In the genomic region with DNA sequence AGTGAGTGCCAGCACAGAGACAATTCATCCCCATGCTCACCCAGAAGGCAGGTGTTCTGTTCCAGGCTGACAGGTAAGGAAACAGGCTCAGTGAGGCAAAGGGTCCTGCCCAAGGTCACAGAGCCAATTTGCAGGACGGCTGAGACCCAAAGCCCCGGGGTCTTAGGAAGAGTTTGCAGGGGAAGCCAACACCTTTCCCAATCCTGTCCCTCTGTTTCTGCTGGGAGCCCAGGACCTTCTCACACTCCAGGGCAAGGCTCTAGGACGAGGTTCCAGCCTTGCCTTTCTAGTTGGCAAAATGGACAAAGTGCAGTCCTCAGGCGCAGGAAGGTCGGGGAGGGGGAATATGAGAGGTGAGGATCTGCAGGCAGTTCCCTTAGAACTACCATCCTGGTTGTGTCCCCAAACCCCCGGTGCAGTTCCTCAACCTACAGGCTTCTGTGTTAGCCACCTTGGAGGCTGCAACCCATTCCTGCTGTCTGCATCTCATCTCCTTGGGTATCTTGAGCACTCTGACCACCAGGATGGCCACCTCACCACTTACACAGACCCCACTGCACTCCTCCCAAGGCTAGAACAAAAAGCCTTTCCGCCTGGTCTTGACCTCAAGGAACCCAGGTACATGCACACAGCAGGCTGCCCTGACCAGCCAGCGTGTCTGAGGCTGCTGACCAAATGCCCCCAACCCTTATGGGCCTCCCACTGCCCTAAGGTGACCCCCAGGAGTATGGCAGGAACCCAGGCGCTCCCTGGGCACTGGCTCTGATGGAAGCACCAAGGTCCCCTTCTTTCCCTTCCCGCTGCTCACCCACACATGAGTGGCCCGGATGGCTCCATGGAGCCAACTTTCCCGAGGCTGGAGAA, we compare ENCODE assay signal across 13 cellular contexts. TPM values are rescaled to one million over a fixed set of nuclear protein-coding genes. Genes with fewer than 3 reads are reported as not detected.
DNase-seq lines count a peak whose midpoint lies in the region; ATAC-seq, FAIRE-seq and TF ChIP-seq lines count a peak whose summit lies in the region.
"Had no signal": no experiment of that assay in that cellular context is flagged by ENCODE, and none has a peak within 500 bp of the region (broad histone marks: within the 10 kb centered on the region; RNA-seq: fewer than 3 reads in every experiment).

No MANE protein-coding gene starts in this region.

- no peaks in the 10 kb centered on the region for H3K36me3 Mint-ChIP-seq in activated CD4-positive, alpha-beta T cell treated with anti-CD3 and anti-CD28 coated beads, Interleukin-2, amount 10 ng/mL, durations not matched to agents 7 days and 5 days (ENCODE audit: low read depth)
- peaks cover 15% of the 10 kb centered on the region; the same call in 2 of the 3 replicates for H3K36me3 Mint-ChIP-seq in GM23338 (ENCODE audit: low read depth)
- H3K36me3 Mint-ChIP-seq in astrocyte (ENCODE audit: low read depth, unreplicated experiment): peaks cover 2% of the 10 kb centered on the region

- peaks cover 1% of the 10 kb centered on the region for H3K9me3 Mint-ChIP-seq in activated CD4-positive, alpha-beta T cell treated with anti-CD3 and anti-CD28 coated beads, Interleukin-2, amount 10 ng/mL, durations not matched to agents 7 days and 5 days
- peaks cover 23% of the 10 kb centered on the region for H3K9me3 Mint-ChIP-seq in GM23338
- H3K9me3 Mint-ChIP-seq in astrocyte (ENCODE audit: unreplicated experiment): peaks cover 8% of the 10 kb centered on the region

- H3K27me3 Mint-ChIP-seq in activated CD4-positive, alpha-beta T cell treated with anti-CD3 and anti-CD28 coated beads, Interleukin-2, amount 10 ng/mL, durations not matched to agents 7 days and 5 days: peaks cover 18% of the 10 kb centered on the region
- H3K27me3 Mint-ChIP-seq in GM23338 (ENCODE audit: insufficient read depth, low read depth, poor library complexity) (peaks cover 21% of the 10 kb centered on the region), astrocyte (ENCODE audit: low read depth, unreplicated experiment) (peaks cover 29% of the 10 kb centered on the region)

- no peaks in the 10 kb centered on the region for H3K9me2 ChIP-seq in GM23338 (ENCODE audit: insufficient read depth)

- DNase-seq in activated CD4-positive, alpha-beta T cell treated with anti-CD3 and anti-CD28 coated beads, Interleukin-2, amount 10 ng/mL, durations not matched to agents 7 days and 5 days: no peak
- DNase-seq in activated CD4-positive, alpha-beta T cell treated with anti-CD3 and anti-CD28 coated beads, Interleukin-2, amount 50 U/mL, for 48 hours: no peak
- DNase-seq in GM23338 (ENCODE audit: low spot score): no peak
- DNase-seq in astrocyte (ENCODE audit: low read depth): no peak
- peak; percentile 62 for DNase-seq in osteoblast (ENCODE audit: insufficient read length, low spot score, missing footprints)
- no peak for DNase-seq in MG63
- DNase-seq in foreskin fibroblast: no peak
- no peak for DNase-seq in SK-N-DZ (ENCODE audit: low spot score)
- DNase-seq: EL, NCI-H1930, OCI-M1 had no signal

- TF ChIP-seq CTCF in GM23338 (conservative IDR thresholded peaks at IDR 0.05; ENCODE audit: low read depth in 2 of 2) (no peak), astrocyte (IDR thresholded peaks at IDR 0.05; ENCODE audit: insufficient read depth, low read depth, low read length) (no peak), osteoblast (IDR thresholded peaks at IDR 0.05; ENCODE audit: extremely low read depth, low read depth, low read length) (no peak), foreskin fibroblast (IDR thresholded peaks at IDR 0.05; ENCODE audit: low read depth, low read length) (no peak)

- H3K36me3 ChIP-seq in GM23338 (ENCODE audit: insufficient read depth) (no peaks in the 10 kb centered on the region), astrocyte (ENCODE audit: insufficient read depth, low read length) (no peaks in the 10 kb centered on the region), osteoblast (ENCODE audit: insufficient read depth, low read length) (no peaks in the 10 kb centered on the region), MG63 (0 out of 2 replicates have a peak, but pooled peaks cover 3% of the 10 kb centered on the region)
- H3K36me3 ChIP-seq: sigmoid colon had no signal

- H3K4me2 ChIP-seq in GM23338 (peak overlapping the region; percentile 90; the same call in 1 of the 2 replicates), astrocyte (ENCODE audit: low read length) (no peak overlapping the region), osteoblast (ENCODE audit: insufficient read depth, low read length) (no peak overlapping the region)

- ATAC-seq in GM23338: no peak

- H4K20me1 ChIP-seq in GM23338 (replicated peaks; ENCODE audit: insufficient read depth) (peaks cover 21% of the 10 kb centered on the region), astrocyte (ENCODE audit: insufficient read depth, low read length) (peaks cover 23% of the 10 kb centered on the region), osteoblast (ENCODE audit: insufficient read depth, low read length) (peaks cover 14% of the 10 kb centered on the region)

- no peaks in the 10 kb centered on the region for H3K9me3 ChIP-seq in astrocyte (ENCODE audit: insufficient read depth, low read depth, low read length)
- H3K9me3 ChIP-seq in osteoblast (ENCODE audit: low read depth, low read length): no peaks in the 10 kb centered on the region
- H3K9me3 ChIP-seq in MG63: peaks cover 2% of the 10 kb centered on the region; the same call in 1 of the 2 replicates
- H3K9me3 ChIP-seq: sigmoid colon had no signal

- H3K79me2 ChIP-seq in GM23338 (replicated peaks; ENCODE audit: insufficient read depth) (peaks cover 24% of the 10 kb centered on the region), astrocyte (ENCODE audit: insufficient read depth, low read length) (peaks cover 26% of the 10 kb centered on the region), osteoblast (ENCODE audit: insufficient read depth, low read length) (peaks cover 22% of the 10 kb centered on the region)

- no peak overlapping the region for H3K27ac ChIP-seq in GM23338 (ENCODE audit: low read depth)
- H3K27ac ChIP-seq in astrocyte (ENCODE audit: low read depth, low read length): no peak overlapping the region
- H3K27ac ChIP-seq in osteoblast (ENCODE audit: low read depth, low read length): no peak overlapping the region

- H3K4me3 ChIP-seq in GM23338 (no peak overlapping the region), astrocyte (ENCODE audit: insufficient read depth, low read depth, low read length) (no peak overlapping the region), osteoblast (ENCODE audit: insufficient read depth, low read length) (no peak overlapping the region), MG63 (no peak overlapping the region), foreskin fibroblast (ENCODE audit: low read depth in 1 of 2, low read length in 2 of 2) (no peak overlapping the region)

- CTCF ChIA-PET in activated CD4-positive, alpha-beta T cell treated with anti-CD3 and anti-CD28 coated beads, Interleukin-2, amount 10 ng/mL, durations not matched to agents 7 days and 5 days (lab: Charles Lee): no interaction called here

- H3K4me1 Mint-ChIP-seq in activated CD4-positive, alpha-beta T cell treated with anti-CD3 and anti-CD28 coated beads, Interleukin-2, amount 10 ng/mL, durations not matched to agents 7 days and 5 days: peaks cover 28% of the 10 kb centered on the region
- H3K4me1 Mint-ChIP-seq in GM23338: peaks cover 20% of the 10 kb centered on the region
- peaks cover 10% of the 10 kb centered on the region for H3K4me1 Mint-ChIP-seq in astrocyte (ENCODE audit: low read depth, unreplicated experiment)

- no peak overlapping the region for H3K9ac ChIP-seq in astrocyte (ENCODE audit: low read length)

- peak overlapping the region; percentile 80 for H3K4me3 Mint-ChIP-seq in activated CD4-positive, alpha-beta T cell treated with anti-CD3 and anti-CD28 coated beads, Interleukin-2, amount 10 ng/mL, durations not matched to agents 7 days and 5 days
- H3K4me3 Mint-ChIP-seq in GM23338 (no peak overlapping the region), astrocyte (ENCODE audit: unreplicated experiment) (peak overlapping the region; percentile 81)

- no peaks in the 10 kb centered on the region for H3F3A ChIP-seq in GM23338 (replicated peaks; ENCODE audit: low read depth)

- H3K4me1 ChIP-seq in GM23338 (ENCODE audit: insufficient read depth): peaks cover 8% of the 10 kb centered on the region; the same call in 1 of the 2 replicates
- peaks cover 13% of the 10 kb centered on the region for H3K4me1 ChIP-seq in astrocyte (ENCODE audit: insufficient read depth, low read length)
- H3K4me1 ChIP-seq in osteoblast (ENCODE audit: insufficient read depth, low read length): peaks cover 15% of the 10 kb centered on the region

- peak overlapping the region; percentile 59; the same call in 1 of the 2 replicates for H2AFZ ChIP-seq in GM23338
- H2AFZ ChIP-seq in astrocyte (ENCODE audit: low read depth, low read length): no peak overlapping the region
- no peak overlapping the region for H2AFZ ChIP-seq in osteoblast (ENCODE audit: low read length)

- POLR2A ChIA-PET in activated CD4-positive, alpha-beta T cell treated with anti-CD3 and anti-CD28 coated beads, Interleukin-2, amount 10 ng/mL, durations not matched to agents 7 days and 5 days (lab: Charles Lee): no interaction called here

- FAIRE-seq in astrocyte (lab: Jason Lieb, UNC): no peak
- FAIRE-seq: K562 had no signal

- H3K27me3 ChIP-seq in GM23338 (ENCODE audit: insufficient read depth) (no peaks in the 10 kb centered on the region), astrocyte (ENCODE audit: insufficient read depth, low read length) (peaks cover 19% of the 10 kb centered on the region), osteoblast (ENCODE audit: insufficient read depth, low read length) (peaks cover 36% of the 10 kb centered on the region), MG63 (no peaks in the 10 kb centered on the region; the same call in 1 of the 2 replicates)
- H3K27me3 ChIP-seq: sigmoid colon had no signal

- H3K27ac Mint-ChIP-seq in activated CD4-positive, alpha-beta T cell treated with anti-CD3 and anti-CD28 coated beads, Interleukin-2, amount 10 ng/mL, durations not matched to agents 7 days and 5 days: peak overlapping the region; percentile 94
- no peak overlapping the region for H3K27ac Mint-ChIP-seq in GM23338
- no peak overlapping the region for H3K27ac Mint-ChIP-seq in astrocyte (ENCODE audit: unreplicated experiment)

RNA-seq across cellular contexts. Expression of gene BRD3, which starts 1.9 kb away (rescaled TPM):
- 10 to 100 TPM; 40.1 to 47.4 TPM for total RNA-seq in activated CD4-positive, alpha-beta T cell treated with anti-CD3 and anti-CD28 coated beads, Interleukin-2, amount 10 ng/mL, durations not matched to agents 7 days and 5 days
- 40.7 and 46.0 TPM in 2 replicates for total RNA-seq in GM23338 (2014; rRNA removed; shearing (Covaris generic))
- polyA plus RNA-seq in GM23338 (2016; fragmentation: Nextera tagmentation; extraction: Ambion mirVana): 87.1 and 88.0 TPM in 2 replicates
- 39.6 and 46.7 TPM in 2 replicates for total RNA-seq in astrocyte
- 6.9 and 10.9 TPM in 2 replicates for total RNA-seq in osteoblast
- 3.1 and 5.0 TPM in 2 replicates for total RNA-seq in MG63 (2014; rRNA removed; shearing (Covaris generic); ENCODE audit: low replicate concordance)
- polyA plus RNA-seq in SK-N-DZ (2014; cell fraction: cytosol; rRNA removed): 9.0 and 11.5 TPM in 2 replicates
- 11.4 and 27.5 TPM in 2 replicates for polyA plus RNA-seq in SK-N-DZ (2014; cell fraction: nucleus; rRNA removed)

RNA-seq across cellular contexts. Expression of gene BRD3OS, which starts 44.5 kb away (rescaled TPM):
- 10 to 100 TPM; 11.1 to 12.9 TPM for total RNA-seq in activated CD4-positive, alpha-beta T cell treated with anti-CD3 and anti-CD28 coated beads, Interleukin-2, amount 10 ng/mL, durations not matched to agents 7 days and 5 days
- total RNA-seq in GM23338 (2014; rRNA removed; shearing (Covaris generic)): 12.8 and 16.0 TPM in 2 replicates
- polyA plus RNA-seq in GM23338 (2016; fragmentation: Nextera tagmentation; extraction: Ambion mirVana): 9.2 and 10.9 TPM in 2 replicates
- 20.2 and 21.7 TPM in 2 replicates for total RNA-seq in astrocyte
- total RNA-seq in osteoblast: 23.0 and 26.1 TPM in 2 replicates
- 7.8 and 18.6 TPM in 2 replicates for total RNA-seq in MG63 (2014; rRNA removed; shearing (Covaris generic); ENCODE audit: low replicate concordance)
- 14.3 and 16.5 TPM in 2 replicates for polyA plus RNA-seq in SK-N-DZ (2014; cell fraction: cytosol; rRNA removed)
- polyA plus RNA-seq in SK-N-DZ (2014; cell fraction: nucleus; rRNA removed): 8.1 and 14.4 TPM in 2 replicates
